In genomic region chr7:8204674-8205377, GRCh38 we compare ENCODE assay signal across 12 cellular contexts.
"Had no signal": no experiment of that assay in that cellular context is flagged by ENCODE, and none has a peak within 500 bp of the region (broad histone marks: within the 10 kb centered on the region; RNA-seq: fewer than 3 reads in every experiment).

No MANE protein-coding gene starts in this region.

- H3K36me3 ChIP-seq: heart left ventricle, left lung had no signal

- H3K4me3 ChIP-seq: heart left ventricle, left lung had no signal

- DNase-seq: activated CD4-positive, alpha-beta memory T cell treated with anti-CD3 and anti-CD28 coated beads for 36 hours; activated CD4-positive, CD25-positive, alpha-beta regulatory T cell treated with anti-CD3 and anti-CD28 coated beads, Interleukin-2, amount 50 U/mL, for 72 hours; activated effector memory CD4-positive, alpha-beta T cell treated with anti-CD3 and anti-CD28 coated beads, Interleukin-2, amount 50 U/mL, for 16 hours; activated T-cell treated with anti-CD3 and anti-CD28 coated beads, Interleukin-2, amount 50 U/mL, for 4 hours; anterior cingulate cortex; dermis blood vessel endothelial cell; foreskin keratinocyte; heart left ventricle; left lung; stimulated activated CD4-positive, alpha-beta T cell treated with anti-CD3 and anti-CD28 coated beads, Interleukin-2, amount 100 ng/mL, for 48 hours; stimulated activated naive CD4-positive, alpha-beta T cell treated with Interleukin-2 at 50 U/mL for 16 hours had no signal

- H3K27me3 ChIP-seq: foreskin keratinocyte, heart left ventricle, left lung had no signal

- H3K27ac ChIP-seq: foreskin keratinocyte, heart left ventricle, left lung had no signal

- H3K4me1 ChIP-seq: foreskin keratinocyte had no signal

- H3K9me3 ChIP-seq: heart left ventricle, left lung had no signal

- FAIRE-seq: islet of Langerhans had no signal
